Comparison of ENCODE assay signal across 8 cellular contexts in the genomic region with DNA sequence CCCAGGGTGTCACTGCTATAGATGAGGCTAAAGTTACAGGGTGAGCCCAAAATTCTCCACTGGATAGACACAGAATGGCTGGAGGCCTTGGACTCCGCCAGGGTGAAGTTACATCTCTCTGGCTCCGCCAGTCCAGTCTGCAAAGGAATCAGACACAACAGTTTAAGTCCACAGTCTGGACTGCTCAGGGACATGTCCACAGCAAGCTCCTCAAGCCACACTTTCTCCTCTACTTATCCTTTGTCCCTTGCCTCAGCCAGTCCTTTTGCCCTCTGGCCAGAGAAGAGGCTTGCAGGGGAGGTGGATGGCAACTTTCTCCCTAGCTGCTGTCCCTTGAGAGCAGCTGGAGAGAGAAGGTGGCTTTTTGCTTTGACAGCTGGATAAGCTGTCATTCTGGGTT. TPM values are rescaled to one million over a fixed set of nuclear protein-coding genes. Genes with fewer than 3 reads are reported as not detected.
DNase-seq lines count a peak whose midpoint lies in the region; ATAC-seq lines count a peak whose summit lies in the region.

No MANE protein-coding gene starts in this region.

- no peak for ATAC-seq in activated CD8-positive, alpha-beta T cell treated with anti-CD3 and anti-CD28 coated beads, Interleukin-2, amount 10 ng/mL, durations not matched to agents 7 days and 5 days
- ATAC-seq in HG02571 (IDR thresholded peaks at IDR 0.05; ENCODE audit: unreplicated experiment) (no peak), HG03159 (IDR thresholded peaks at IDR 0.05; ENCODE audit: unreplicated experiment) (no peak)

- no peak for DNase-seq in HAP-1 (ENCODE audit: low spot score in 2 of 2)
- DNase-seq in activated CD8-positive, alpha-beta T cell treated with anti-CD3 and anti-CD28 coated beads, Interleukin-2, amount 10 ng/mL, durations not matched to agents 7 days and 5 days: no peak
- no peak for DNase-seq in T1000 (lab: John Stamatoyannopoulos, UW)
- no peak for DNase-seq in medulla oblongata (ENCODE audit: extremely low spot score)

- peaks cover 31% of the 10 kb centered on the region for H3K27me3 Mint-ChIP-seq in activated CD8-positive, alpha-beta T cell treated with anti-CD3 and anti-CD28 coated beads, Interleukin-2, amount 10 ng/mL, durations not matched to agents 7 days and 5 days (ENCODE audit: low read depth)

- H3K4me1 ChIP-seq in HAP-1: peaks cover 12% of the 10 kb centered on the region
- peaks cover 2% of the 10 kb centered on the region for H3K4me1 ChIP-seq in iPS-15b (ENCODE audit: control insufficient read depth, insufficient read depth, low read length)
- H3K4me1 ChIP-seq in skeletal muscle satellite cell (ENCODE audit: control insufficient read depth, insufficient read depth, low read length): peaks cover 8% of the 10 kb centered on the region

- no peaks in the 10 kb centered on the region for H3K9me3 ChIP-seq in HAP-1
- H3K9me3 ChIP-seq in iPS-15b (ENCODE audit: control insufficient read depth, insufficient read depth, low read length): no peaks in the 10 kb centered on the region
- H3K9me3 ChIP-seq in skeletal muscle satellite cell (replicated peaks; ENCODE audit: low read length): no peaks in the 10 kb centered on the region

- H3K4me2 ChIP-seq in skeletal muscle satellite cell (ENCODE audit: low read length): peak overlapping the region; percentile 94

- CTCF ChIA-PET in activated CD8-positive, alpha-beta T cell treated with anti-CD3 and anti-CD28 coated beads, Interleukin-2, amount 10 ng/mL, durations not matched to agents 7 days and 5 days (lab: Charles Lee): no interaction called here

- H3K27me3 ChIP-seq in HAP-1 (ENCODE audit: low read depth) (no peaks in the 10 kb centered on the region), iPS-15b (ENCODE audit: control insufficient read depth, insufficient read depth, low read length) (peaks cover 21% of the 10 kb centered on the region), skeletal muscle satellite cell (ENCODE audit: control insufficient read depth, insufficient read depth, low read length) (no peaks in the 10 kb centered on the region)

- peaks cover 3% of the 10 kb centered on the region for H3K4me1 Mint-ChIP-seq in activated CD8-positive, alpha-beta T cell treated with anti-CD3 and anti-CD28 coated beads, Interleukin-2, amount 10 ng/mL, durations not matched to agents 7 days and 5 days (ENCODE audit: low read depth)

- H3K36me3 ChIP-seq in HAP-1 (replicated peaks): no peaks in the 10 kb centered on the region
- H3K36me3 ChIP-seq in iPS-15b (ENCODE audit: control insufficient read depth, insufficient read depth, low read length): no peaks in the 10 kb centered on the region
- H3K36me3 ChIP-seq in skeletal muscle satellite cell (ENCODE audit: insufficient read depth, low read length): no peaks in the 10 kb centered on the region

- H3K36me3 Mint-ChIP-seq in activated CD8-positive, alpha-beta T cell treated with anti-CD3 and anti-CD28 coated beads, Interleukin-2, amount 10 ng/mL, durations not matched to agents 7 days and 5 days (ENCODE audit: low read depth): no peaks in the 10 kb centered on the region

- H3K27ac Mint-ChIP-seq in activated CD8-positive, alpha-beta T cell treated with anti-CD3 and anti-CD28 coated beads, Interleukin-2, amount 10 ng/mL, durations not matched to agents 7 days and 5 days: no peak overlapping the region

- H3K9me3 Mint-ChIP-seq in activated CD8-positive, alpha-beta T cell treated with anti-CD3 and anti-CD28 coated beads, Interleukin-2, amount 10 ng/mL, durations not matched to agents 7 days and 5 days (ENCODE audit: insufficient read depth): no peaks in the 10 kb centered on the region

- H3K4me3 Mint-ChIP-seq in activated CD8-positive, alpha-beta T cell treated with anti-CD3 and anti-CD28 coated beads, Interleukin-2, amount 10 ng/mL, durations not matched to agents 7 days and 5 days: peak overlapping the region; percentile 32

- in situ Hi-C loops in HAP-1 (cut with MboI; ENCODE audit: low sequenced_read_pairs): no loop called here

- H3K4me3 ChIP-seq in HAP-1 (peak overlapping the region; percentile 35), iPS-15b (ENCODE audit: low read depth, low read length) (peak overlapping the region; percentile 61), skeletal muscle satellite cell (ENCODE audit: low read length) (peak overlapping the region; percentile 86)

- POLR2A ChIA-PET in activated CD8-positive, alpha-beta T cell treated with anti-CD3 and anti-CD28 coated beads, Interleukin-2, amount 10 ng/mL, durations not matched to agents 7 days and 5 days (lab: Charles Lee): no interaction called here

- H3K9ac ChIP-seq in iPS-15b (ENCODE audit: low read depth, low read length): no peak overlapping the region
- H3K9ac ChIP-seq in skeletal muscle satellite cell (ENCODE audit: low read depth, low read length): peak overlapping the region; percentile 79

RNA-seq across cellular contexts. Expression of a gene that starts 28.0 kb away (rescaled TPM):
- not detected for total RNA-seq in activated CD8-positive, alpha-beta T cell treated with anti-CD3 and anti-CD28 coated beads, Interleukin-2, amount 10 ng/mL, durations not matched to agents 7 days and 5 days
- total RNA-seq in skeletal muscle satellite cell (2012; rRNA removed): 0.22 and 1.0 TPM in 2 replicates

Comparison
In these comparisons a context has a peak if more than half of its experiments do, and no peak if none do; other contexts are left out.
1. H3K4me3 ChIP-seq: peak in every context shown above with its lines; median percentile 86 in skeletal muscle satellite cell; 61 in iPS-15b; 35 in HAP-1.